In genomic region chr1:43531453-43531905, GRCh38 we compare ENCODE assay signal across 1 cellular context.
TF ChIP-seq lines count a peak whose summit lies in the region.

No MANE protein-coding gene starts in this region.

TF ChIP-seq in HepG2, 621 proteins besides CTCF, POLR2A, EP300 and RAD21 (continued from another document and continues in another):
- TF ChIP-seq ZBTB49 (CRISPR knock-in tag; IDR thresholded peaks at IDR 0.05; ENCODE audit: borderline replicate concordance): no peak
- 0 out of 2 replicates have a peak, but pooled peaks have one; percentile 21 for TF ChIP-seq IRF9 (CRISPR knock-in tag; IDR thresholded peaks at IDR 0.05; ENCODE audit: borderline replicate concordance)
- no peak for TF ChIP-seq ZNF800 (CRISPR knock-in tag; IDR thresholded peaks at IDR 0.05)
- no peak for TF ChIP-seq ZNF660 (CRISPR knock-in tag; IDR thresholded peaks at IDR 0.05; ENCODE audit: borderline replicate concordance, low read depth)
- TF ChIP-seq ZNF883 (CRISPR knock-in tag; IDR thresholded peaks at IDR 0.05; ENCODE audit: not compliant biosample characterization): no peak
- no peak for TF ChIP-seq ZBTB42 (CRISPR knock-in tag; IDR thresholded peaks at IDR 0.05)
- TF ChIP-seq ATRX (CRISPR knock-in tag; IDR thresholded peaks at IDR 0.05; ENCODE audit: borderline replicate concordance): no peak
- peak; percentile 61 for TF ChIP-seq ZNF687 (CRISPR knock-in tag; IDR thresholded peaks at IDR 0.05)
- no peak for TF ChIP-seq ZBTB21 (CRISPR knock-in tag; IDR thresholded peaks at IDR 0.05)
- peak; percentile 57; the same call in 1 of the 2 replicates for TF ChIP-seq PATZ1 (CRISPR knock-in tag; IDR thresholded peaks at IDR 0.05)
- TF ChIP-seq CBFB (CRISPR knock-in tag; IDR thresholded peaks at IDR 0.05): 0 out of 2 replicates have a peak, but pooled peaks have one; percentile 20
- peak; percentile 35; the same call in 1 of the 2 replicates for TF ChIP-seq TGIF2 (CRISPR knock-in tag; IDR thresholded peaks at IDR 0.05)
- TF ChIP-seq AGO1 (IDR thresholded peaks at IDR 0.05; ENCODE audit: low read depth, low read length, poor library complexity, severe bottlenecking): peak; percentile 25
- no peak for TF ChIP-seq TSC22D2 (CRISPR knock-in tag; IDR thresholded peaks at IDR 0.05; ENCODE audit: borderline replicate concordance)
- peak; percentile 6; the same call in 1 of the 2 replicates for TF ChIP-seq HNF4A (CRISPR knock-in tag; IDR thresholded peaks at IDR 0.05)
- TF ChIP-seq ZFX (CRISPR knock-in tag; IDR thresholded peaks at IDR 0.05; ENCODE audit: low read depth): 0 out of 2 replicates have a peak, but pooled peaks have one; percentile 18
- TF ChIP-seq BRD4 (CRISPR knock-in tag; IDR thresholded peaks at IDR 0.05): peak; percentile 43; the same call in 1 of the 2 replicates
- peak; percentile 19; the same call in 1 of the 2 replicates for TF ChIP-seq FOXO1 (CRISPR knock-in tag; IDR thresholded peaks at IDR 0.05)
- TF ChIP-seq ZNF850 (CRISPR knock-in tag; conservative IDR thresholded peaks at IDR 0.05): no peak
- TF ChIP-seq ATM (IDR thresholded peaks at IDR 0.05; ENCODE audit: borderline replicate concordance): no peak
- 0 out of 2 replicates have a peak, but pooled peaks have one; percentile 37 for TF ChIP-seq SIN3A (IDR thresholded peaks at IDR 0.05; ENCODE audit: borderline replicate concordance, low read depth, low read length)
- peak; percentile 72 for TF ChIP-seq ARID4A (CRISPR knock-in tag; IDR thresholded peaks at IDR 0.05; ENCODE audit: borderline replicate concordance)
- TF ChIP-seq HMGXB4 (CRISPR knock-in tag; IDR thresholded peaks at IDR 0.05; ENCODE audit: borderline replicate concordance in 1 of 2, low read depth in 1 of 2): peak in 1 of 2 experiments; percentile 24; a peak in 1 of 4 replicates
- TF ChIP-seq YY1 (IDR thresholded peaks at IDR 0.05; ENCODE audit: insufficient read depth, insufficient replicate concordance, low read depth, low read length): peak; percentile 14
- TF ChIP-seq SP140L (CRISPR knock-in tag; IDR thresholded peaks at IDR 0.05; ENCODE audit: borderline replicate concordance): no peak
- TF ChIP-seq ZBTB20 (CRISPR knock-in tag; IDR thresholded peaks at IDR 0.05; ENCODE audit: borderline replicate concordance, low read depth): no peak
- no peak for TF ChIP-seq U2AF1 (optimal IDR thresholded peaks at IDR 0.05; ENCODE audit: low read depth, low read length)
- TF ChIP-seq MXD1 (CRISPR knock-in tag; IDR thresholded peaks at IDR 0.05): peak; percentile 74; the same call in 1 of the 2 replicates
- TF ChIP-seq NFAT5 (CRISPR knock-in tag; IDR thresholded peaks at IDR 0.05): no peak
